ENCODE assay signal across 8 cellular contexts in genomic region chr2:15941483-15941853, GRCh38. TPM values are rescaled to one million over a fixed set of nuclear protein-coding genes. Genes with fewer than 3 reads are reported as not detected.
DNase-seq lines count a peak whose midpoint lies in the region; ATAC-seq and TF ChIP-seq lines count a peak whose summit lies in the region.

No MANE protein-coding gene starts in this region.

- POLR2A ChIA-PET in activated CD4-positive, alpha-beta memory T cell treated with anti-CD3 and anti-CD28 coated beads for 36 hours (lab: Charles Lee): no interaction called here
- POLR2A ChIA-PET in activated CD4-positive, alpha-beta memory T cell treated with anti-CD3 and anti-CD28 coated beads, Interleukin-2, amount 10 ng/mL, durations not matched to agents 7 days and 5 days (lab: Charles Lee): no interaction called here
- POLR2A ChIA-PET in activated B cell treated with CpG ODN at 0.5 μM for 24 hours (lab: Charles Lee): no interaction called here

- under 1% methylated on average over 14 of the region's 14 CpGs for WGBS in suprapubic skin

- ATAC-seq in activated B cell treated with CpG ODN at 0.5 μM for 24 hours (ENCODE audit: low read depth) (no peak), left colon (peak; percentile 27), HG02623 (IDR thresholded peaks at IDR 0.05; ENCODE audit: unreplicated experiment) (no peak), HG02852 (IDR thresholded peaks at IDR 0.05; ENCODE audit: unreplicated experiment) (no peak)

- H3K27me3 Mint-ChIP-seq in activated CD4-positive, alpha-beta memory T cell treated with anti-CD3 and anti-CD28 coated beads for 36 hours: peaks cover 40% of the 10 kb centered on the region
- H3K27me3 Mint-ChIP-seq in activated CD4-positive, alpha-beta memory T cell treated with anti-CD3 and anti-CD28 coated beads, Interleukin-2, amount 10 ng/mL, durations not matched to agents 7 days and 5 days: peaks cover 61% of the 10 kb centered on the region
- H3K27me3 Mint-ChIP-seq in activated B cell treated with CpG ODN at 0.5 μM for 24 hours: peaks cover 65% of the 10 kb centered on the region

- no peak for TF ChIP-seq POLR2A in suprapubic skin (IDR thresholded peaks at IDR 0.05)

- peaks cover 43% of the 10 kb centered on the region for H3K27me3 ChIP-seq in suprapubic skin

- intact Hi-C loops in activated CD4-positive, alpha-beta memory T cell treated with anti-CD3 and anti-CD28 coated beads for 36 hours (cut with micrococcal nuclease): loop anchor here (2.0 to 5.0 kb wide), 4 partner anchors 27 to 566 kb away; no protein-coding TSS in a partner anchor
- intact Hi-C loops in activated B cell treated with CpG ODN at 0.5 μM for 24 hours (cut with micrococcal nuclease) (no loop called here), left colon (cut with DNase I, micrococcal nuclease) (no loop called here)

- no peak for TF ChIP-seq EP300 in suprapubic skin (IDR thresholded peaks at IDR 0.05)

- peak overlapping the region; percentile 33 for H3K4me3 Mint-ChIP-seq in activated CD4-positive, alpha-beta memory T cell treated with anti-CD3 and anti-CD28 coated beads for 36 hours
- H3K4me3 Mint-ChIP-seq in activated CD4-positive, alpha-beta memory T cell treated with anti-CD3 and anti-CD28 coated beads, Interleukin-2, amount 10 ng/mL, durations not matched to agents 7 days and 5 days: no peak overlapping the region
- H3K4me3 Mint-ChIP-seq in activated B cell treated with CpG ODN at 0.5 μM for 24 hours: peak overlapping the region; percentile 7

- no peaks in the 10 kb centered on the region for H3K36me3 Mint-ChIP-seq in activated CD4-positive, alpha-beta memory T cell treated with anti-CD3 and anti-CD28 coated beads for 36 hours
- H3K36me3 Mint-ChIP-seq in activated CD4-positive, alpha-beta memory T cell treated with anti-CD3 and anti-CD28 coated beads, Interleukin-2, amount 10 ng/mL, durations not matched to agents 7 days and 5 days (ENCODE audit: low read depth): no peaks in the 10 kb centered on the region
- H3K36me3 Mint-ChIP-seq in activated B cell treated with CpG ODN at 0.5 μM for 24 hours (ENCODE audit: low read depth): no peaks in the 10 kb centered on the region

- no peak for DNase-seq in activated CD4-positive, alpha-beta memory T cell treated with anti-CD3 and anti-CD28 coated beads for 36 hours
- no peak for DNase-seq in activated CD4-positive, alpha-beta memory T cell treated with anti-CD3 and anti-CD28 coated beads, Interleukin-2, amount 10 ng/mL, durations not matched to agents 7 days and 5 days
- DNase-seq in activated B cell treated with CpG ODN at 0.5 μM for 24 hours (no peak), left colon (peak in 1 of 2 donors; percentile 27), suprapubic skin (ENCODE audit: low spot score in 2 of 2) (peak in 1 of 2 donors; percentile 54), glomerular visceral epithelial cell (ENCODE audit: extremely low spot score) (no peak)

- peaks cover 44% of the 10 kb centered on the region for H3K4me1 ChIP-seq in suprapubic skin

- peaks cover 20% of the 10 kb centered on the region for H3K4me1 Mint-ChIP-seq in activated CD4-positive, alpha-beta memory T cell treated with anti-CD3 and anti-CD28 coated beads for 36 hours (ENCODE audit: low read depth)
- peaks cover 3% of the 10 kb centered on the region for H3K4me1 Mint-ChIP-seq in activated CD4-positive, alpha-beta memory T cell treated with anti-CD3 and anti-CD28 coated beads, Interleukin-2, amount 10 ng/mL, durations not matched to agents 7 days and 5 days
- peaks cover 30% of the 10 kb centered on the region for H3K4me1 Mint-ChIP-seq in activated B cell treated with CpG ODN at 0.5 μM for 24 hours

- CTCF ChIA-PET in activated CD4-positive, alpha-beta memory T cell treated with anti-CD3 and anti-CD28 coated beads for 36 hours (lab: Charles Lee): interaction anchor here (1.3 to 3.7 kb wide), 2 partner anchors 24 to 667 kb away, joined by 4 to 39 read pairs; no protein-coding TSS in a partner anchor
- CTCF ChIA-PET in activated CD4-positive, alpha-beta memory T cell treated with anti-CD3 and anti-CD28 coated beads, Interleukin-2, amount 10 ng/mL, durations not matched to agents 7 days and 5 days (lab: Charles Lee): no interaction called here
- CTCF ChIA-PET in activated B cell treated with CpG ODN at 0.5 μM for 24 hours (lab: Charles Lee): no interaction called here

- no peaks in the 10 kb centered on the region for H3K9me3 ChIP-seq in suprapubic skin

- no peaks in the 10 kb centered on the region for H3K9me3 Mint-ChIP-seq in activated CD4-positive, alpha-beta memory T cell treated with anti-CD3 and anti-CD28 coated beads for 36 hours
- H3K9me3 Mint-ChIP-seq in activated CD4-positive, alpha-beta memory T cell treated with anti-CD3 and anti-CD28 coated beads, Interleukin-2, amount 10 ng/mL, durations not matched to agents 7 days and 5 days: no peaks in the 10 kb centered on the region
- H3K9me3 Mint-ChIP-seq in activated B cell treated with CpG ODN at 0.5 μM for 24 hours: no peaks in the 10 kb centered on the region

- H3K4me3 ChIP-seq in suprapubic skin: peak overlapping the region; percentile 56

- peaks cover 3% of the 10 kb centered on the region for H3K36me3 ChIP-seq in suprapubic skin

- no peak overlapping the region for H3K27ac ChIP-seq in suprapubic skin

- H3K27ac Mint-ChIP-seq in activated CD4-positive, alpha-beta memory T cell treated with anti-CD3 and anti-CD28 coated beads for 36 hours: no peak overlapping the region
- H3K27ac Mint-ChIP-seq in activated CD4-positive, alpha-beta memory T cell treated with anti-CD3 and anti-CD28 coated beads, Interleukin-2, amount 10 ng/mL, durations not matched to agents 7 days and 5 days: no peak overlapping the region
- no peak overlapping the region for H3K27ac Mint-ChIP-seq in activated B cell treated with CpG ODN at 0.5 μM for 24 hours

- no peak for TF ChIP-seq CTCF in activated B cell treated with CpG ODN at 0.5 μM for 24 hours (IDR thresholded peaks at IDR 0.05)
- TF ChIP-seq CTCF in suprapubic skin (IDR thresholded peaks at IDR 0.05): no peak

RNA-seq across cellular contexts. Expression of gene MYCN, which starts 1.1 kb away (rescaled TPM):
- under 1 TPM; 0.17 to 0.38 TPM for total RNA-seq in activated CD4-positive, alpha-beta memory T cell treated with anti-CD3 and anti-CD28 coated beads for 36 hours
- total RNA-seq in activated CD4-positive, alpha-beta memory T cell treated with anti-CD3 and anti-CD28 coated beads, Interleukin-2, amount 10 ng/mL, durations not matched to agents 7 days and 5 days: not detected
- total RNA-seq in activated B cell treated with CpG ODN at 0.5 μM for 24 hours (not detected in 2 replicates), left colon (1 to 10 TPM in 1 of 2 donors, under 1 TPM in 1; 0.76 to 2.3 TPM), suprapubic skin (1 to 10 TPM in 2 of 4 donors, under 1 TPM in 2; 0.57 to 3.8 (median 1.6) TPM)
